ENCODE assay signal across 9 cellular contexts in genomic region chr19:29671026-29671392, GRCh38. TPM values are rescaled to one million over a fixed set of nuclear protein-coding genes. Genes with fewer than 3 reads are reported as not detected.
DNase-seq lines count a peak whose midpoint lies in the region; ATAC-seq and TF ChIP-seq lines count a peak whose summit lies in the region.
"Not testable (repeated sequence)": the region's sequence is repeated elsewhere in the genome, so short reads cannot be mapped to it uniquely, and the experiment has no call there.
"Had no signal": no experiment of that assay in that cellular context is flagged by ENCODE, and none has a peak within 500 bp of the region (broad histone marks: within the 10 kb centered on the region; RNA-seq: fewer than 3 reads in every experiment).

No MANE protein-coding gene starts in this region.

- not testable (repeated sequence) for BruUV-seq in PC-9 (replicated peaks; lab: Mats Ljungman, UMichigan)

- H3K9ac ChIP-seq in liver (ENCODE audit: low read depth in 1 of 2, low read length in 2 of 2) = not testable (repeated sequence)

- H3K36me3 Mint-ChIP-seq in CD4-positive, alpha-beta T cell (ENCODE audit: low read depth) = peaks cover 66% of the 10 kb centered on the region
- H3K36me3 Mint-ChIP-seq in activated CD8-positive, alpha-beta T cell treated with anti-CD3 and anti-CD28 coated beads for 36 hours (ENCODE audit: low read depth) = peaks cover 77% of the 10 kb centered on the region
- H3K36me3 Mint-ChIP-seq in activated naive CD8-positive, alpha-beta T cell treated with anti-CD3 and anti-CD28 coated beads for 36 hours = peaks cover 53% of the 10 kb centered on the region

- H3K27me3 ChIP-seq in CD4-positive, alpha-beta T cell (ENCODE audit: control insufficient read depth, insufficient read depth, low read length); PC-9 (ENCODE audit: insufficient read depth, low read depth); effector memory CD4-positive, alpha-beta T cell (replicated peaks; ENCODE audit: control insufficient read depth, insufficient read depth, low read length, poor library complexity, severe bottlenecking); liver (ENCODE audit: control insufficient read depth in 4 of 4, insufficient read depth in 4 of 4, low read length in 3 of 4): not testable (repeated sequence)

- H3K9me3 ChIP-seq in CD4-positive, alpha-beta T cell (ENCODE audit: control insufficient read depth, low read length); PC-9 (ENCODE audit: insufficient read depth, low read depth); effector memory CD4-positive, alpha-beta T cell (ENCODE audit: control insufficient read depth, low read length); liver (ENCODE audit: control insufficient read depth in 4 of 4, low read length in 3 of 4): not testable (repeated sequence)

- ATAC-seq in CD4-positive, alpha-beta T cell (ENCODE audit: poor library complexity); activated CD8-positive, alpha-beta T cell treated with anti-CD3 and anti-CD28 coated beads for 36 hours: not testable (repeated sequence)

- CTCF ChIA-PET in CD4-positive, alpha-beta T cell (lab: Charles Lee) = interaction anchor here (1.0 to 3.2 kb wide), 6 partner anchors 9 to 65 kb away, joined by 3 to 37 read pairs (median 4); partner anchors contain the start of genes C19orf12 and POP4
- CTCF ChIA-PET in PC-9 (lab: Charles Lee) = interaction anchor here (0.6 to 1.0 kb wide), 2 partner anchors 9 to 45 kb away, joined by 4 read pairs; no protein-coding TSS in a partner anchor
- CTCF ChIA-PET in activated CD8-positive, alpha-beta T cell treated with anti-CD3 and anti-CD28 coated beads for 36 hours (lab: Charles Lee) = interaction anchor here (1.0 to 5.5 kb wide), 12 partner anchors 9 to 67 kb away, joined by 3 to 49 read pairs (median 20); partner anchors contain the start of genes C19orf12 and POP4

- not testable (repeated sequence) for H2AFZ ChIP-seq in PC-9

- H3K27ac Mint-ChIP-seq in CD4-positive, alpha-beta T cell = peak overlapping the region; percentile 98
- peak overlapping the region; percentile 90 for H3K27ac Mint-ChIP-seq in activated CD8-positive, alpha-beta T cell treated with anti-CD3 and anti-CD28 coated beads for 36 hours
- peak overlapping the region; percentile 89 for H3K27ac Mint-ChIP-seq in activated naive CD8-positive, alpha-beta T cell treated with anti-CD3 and anti-CD28 coated beads for 36 hours

- peak overlapping the region; percentile 68 for H3K4me3 Mint-ChIP-seq in CD4-positive, alpha-beta T cell
- peak overlapping the region; percentile 52 for H3K4me3 Mint-ChIP-seq in activated CD8-positive, alpha-beta T cell treated with anti-CD3 and anti-CD28 coated beads for 36 hours
- peak overlapping the region; percentile 53 for H3K4me3 Mint-ChIP-seq in activated naive CD8-positive, alpha-beta T cell treated with anti-CD3 and anti-CD28 coated beads for 36 hours

- intact Hi-C loops in CD4-positive, alpha-beta T cell (cut with DNase I, micrococcal nuclease) = loop anchor here in 1 of 2 experiments (5.0 kb wide), 1 partner anchor 171 kb away; no protein-coding TSS in a partner anchor
- intact Hi-C loops in PC-9 (cut with micrococcal nuclease; ENCODE audit: unreplicated experiment) = loop anchor here (2.0 kb wide), 1 partner anchor 60 kb away; no protein-coding TSS in a partner anchor
- intact Hi-C loops in activated CD8-positive, alpha-beta T cell treated with anti-CD3 and anti-CD28 coated beads for 36 hours (cut with micrococcal nuclease); posterior vena cava (cut with DNase I): not testable (repeated sequence)

- DNase-seq in CD4-positive, alpha-beta T cell; PC-9; activated CD8-positive, alpha-beta T cell treated with anti-CD3 and anti-CD28 coated beads for 36 hours; activated naive CD8-positive, alpha-beta T cell treated with anti-CD3 and anti-CD28 coated beads for 36 hours; effector memory CD4-positive, alpha-beta T cell; substantia nigra (lab: John Stamatoyannopoulos, UW): not testable (repeated sequence)
- peak; percentile 2 for DNase-seq in posterior vena cava (ENCODE audit: low spot score)

- not testable (repeated sequence) for TF ChIP-seq RAD21 in liver (IDR thresholded peaks at IDR 0.05)

- H3K79me2 ChIP-seq in PC-9 (ENCODE audit: low read depth) = peaks cover 86% of the 10 kb centered on the region

- POLR2A ChIA-PET in CD4-positive, alpha-beta T cell (lab: Charles Lee) = interaction anchor here (0.7 to 5.5 kb wide), 9 partner anchors 8 to 174 kb away, joined by 3 to 107 read pairs (median 21); partner anchors contain the start of genes C19orf12, PLEKHF1 and POP4
- POLR2A ChIA-PET in PC-9 (lab: Charles Lee; ENCODE audit: unreplicated experiment) = interaction anchor here (0.6 to 0.7 kb wide), 3 partner anchors 46 to 173 kb away, joined by 3 to 18 read pairs (median 8); no protein-coding TSS in a partner anchor
- POLR2A ChIA-PET in activated CD8-positive, alpha-beta T cell treated with anti-CD3 and anti-CD28 coated beads for 36 hours (lab: Charles Lee) = interaction anchor here (1.3 to 3.6 kb wide), 7 partner anchors 8 to 65 kb away, joined by 3 to 30 read pairs (median 18); partner anchors contain the start of genes C19orf12 and POP4

- H3K36me3 ChIP-seq in PC-9 (ENCODE audit: low read depth) = peaks cover 37% of the 10 kb centered on the region; the same call in 1 of the 2 replicates
- peaks cover 20% of the 10 kb centered on the region for H3K36me3 ChIP-seq in effector memory CD4-positive, alpha-beta T cell (ENCODE audit: control insufficient read depth, insufficient read depth, low read length)
- H3K36me3 ChIP-seq in liver (ENCODE audit: control insufficient read depth in 4 of 4, insufficient read depth in 3 of 4, low read depth in 1 of 4, low read length in 3 of 4) = peaks cover 2 to 14% (median 9%) of the 10 kb centered on the region in 4 donors

- H3K4me1 ChIP-seq in PC-9 (replicated peaks; ENCODE audit: insufficient read depth) (peaks cover 58% of the 10 kb centered on the region), liver (ENCODE audit: control insufficient read depth in 4 of 4, insufficient read depth in 4 of 4, low read length in 3 of 4) (peaks cover 29 to 70% (median 58%) of the 10 kb centered on the region in 4 donors)
- peaks cover 78% of the 10 kb centered on the region for H3K4me1 ChIP-seq in effector memory CD4-positive, alpha-beta T cell (ENCODE audit: control insufficient read depth, insufficient read depth, low read length, poor library complexity, severe bottlenecking)

- not testable (repeated sequence) for TF ChIP-seq CTCF in CD4-positive, alpha-beta T cell (IDR thresholded peaks at IDR 0.05); PC-9 (conservative IDR thresholded peaks at IDR 0.05); activated CD8-positive, alpha-beta T cell treated with anti-CD3 and anti-CD28 coated beads for 36 hours (IDR thresholded peaks at IDR 0.05); liver (IDR thresholded peaks at IDR 0.05; ENCODE audit: low read depth, low read length, missing input control)

- peak overlapping the region; percentile 78 for H3K27ac ChIP-seq in CD4-positive, alpha-beta T cell (ENCODE audit: low read depth, low read length)
- H3K27ac ChIP-seq in PC-9 = peak overlapping the region; percentile 75
- peak overlapping the region; percentile 91 for H3K27ac ChIP-seq in effector memory CD4-positive, alpha-beta T cell (ENCODE audit: insufficient read depth, low read length, poor library complexity, severe bottlenecking)
- peak overlapping the region; percentile 14 to 62 for H3K27ac ChIP-seq in liver (ENCODE audit: low read depth in 1 of 2, low read length in 2 of 2)
- peak overlapping the region; percentile 72 for H3K27ac ChIP-seq in substantia nigra (ENCODE audit: low read depth, low read length, poor library complexity, severe bottlenecking)

- H3K27me3 Mint-ChIP-seq in CD4-positive, alpha-beta T cell; activated CD8-positive, alpha-beta T cell treated with anti-CD3 and anti-CD28 coated beads for 36 hours; activated naive CD8-positive, alpha-beta T cell treated with anti-CD3 and anti-CD28 coated beads for 36 hours: not testable (repeated sequence)

- peak overlapping the region; percentile 57 for H3K4me2 ChIP-seq in PC-9

- peaks cover 46% of the 10 kb centered on the region for H3F3A ChIP-seq in PC-9 (ENCODE audit: insufficient read depth, low read depth)

- H4K20me1 ChIP-seq in PC-9 (ENCODE audit: insufficient read depth) = peaks cover 25% of the 10 kb centered on the region

- WGBS in liver = 75% methylated on average over 6 of the region's 6 CpGs

- H3K9me3 Mint-ChIP-seq in CD4-positive, alpha-beta T cell; activated CD8-positive, alpha-beta T cell treated with anti-CD3 and anti-CD28 coated beads for 36 hours; activated naive CD8-positive, alpha-beta T cell treated with anti-CD3 and anti-CD28 coated beads for 36 hours: not testable (repeated sequence)

- H3K9me2 ChIP-seq in PC-9 (ENCODE audit: insufficient read depth) = not testable (repeated sequence)

- peaks cover 84% of the 10 kb centered on the region for H3K4me1 Mint-ChIP-seq in CD4-positive, alpha-beta T cell (ENCODE audit: low read depth)
- peaks cover 83% of the 10 kb centered on the region for H3K4me1 Mint-ChIP-seq in activated CD8-positive, alpha-beta T cell treated with anti-CD3 and anti-CD28 coated beads for 36 hours (ENCODE audit: low read depth)
- H3K4me1 Mint-ChIP-seq in activated naive CD8-positive, alpha-beta T cell treated with anti-CD3 and anti-CD28 coated beads for 36 hours = peaks cover 81% of the 10 kb centered on the region

- H3K4me3 ChIP-seq in PC-9; liver (ENCODE audit: low read depth in 1 of 3, low read length in 3 of 3): not testable (repeated sequence)
- H3K4me3 ChIP-seq in effector memory CD4-positive, alpha-beta T cell (ENCODE audit: insufficient read depth, low read depth, low read length, poor library complexity, severe bottlenecking) = peak overlapping the region; percentile 20

RNA-seq across cellular contexts. Expression of gene PLEKHF1, which starts 5.7 kb away (rescaled TPM):
- total RNA-seq in CD4-positive, alpha-beta T cell = 10 to 100 TPM; 37.5 to 41.0 TPM
- total RNA-seq in PC-9 (2021) (16.0 and 18.0 TPM in 2 replicates), liver (10 to 100 TPM in 1 of 2 donors, 1 to 10 TPM in 1; 2.9 to 15.1 TPM), posterior vena cava (10 to 100 TPM; 20.7 to 21.0 TPM)
- total RNA-seq in activated CD8-positive, alpha-beta T cell treated with anti-CD3 and anti-CD28 coated beads for 36 hours = 10 to 100 TPM; 30.4 to 31.7 TPM
- 10 to 100 TPM; 21.7 to 22.2 TPM for total RNA-seq in activated naive CD8-positive, alpha-beta T cell treated with anti-CD3 and anti-CD28 coated beads for 36 hours
- polyA plus RNA-seq in liver = 10 to 100 TPM in 1 of 2 donors, 1 to 10 TPM in 1; 5.0 to 12.8 TPM
- polyA plus RNA-seq: neural cell had no signal

RNA-seq across cellular contexts. Expression of gene C19orf12, which starts 44.1 kb away (rescaled TPM):
- 1 to 10 TPM; 7.7 TPM for total RNA-seq in CD4-positive, alpha-beta T cell
- 14.8 and 15.4 TPM in 2 replicates for total RNA-seq in PC-9 (2021)
- total RNA-seq in activated CD8-positive, alpha-beta T cell treated with anti-CD3 and anti-CD28 coated beads for 36 hours = 10 to 100 TPM; 33.3 to 36.6 TPM
- 10 to 100 TPM; 30.9 to 32.3 TPM for total RNA-seq in activated naive CD8-positive, alpha-beta T cell treated with anti-CD3 and anti-CD28 coated beads for 36 hours
- 10 to 100 TPM; 21.2 to 82.8 TPM for total RNA-seq in liver
- 10 to 100 TPM; 37.6 to 42.6 TPM for polyA plus RNA-seq in liver
- total RNA-seq in posterior vena cava = 10 to 100 TPM; 26.7 to 29.8 TPM

Comparison
In these comparisons a context has a peak if more than half of its experiments do, and no peak if none do; other contexts are left out.
1. H3K27ac ChIP-seq: peak in every context shown above with its lines; median percentile 91 in effector memory CD4-positive, alpha-beta T cell; 78 in CD4-positive, alpha-beta T cell; 75 in PC-9; 72 in substantia nigra; 38 in liver.